ENCODE assay signal across 1 cellular context in genomic region chr17:44095647-44096496, GRCh38.
TF ChIP-seq lines count a peak whose summit lies in the region.

No MANE protein-coding gene starts in this region.

TF ChIP-seq in HepG2, 621 proteins besides CTCF, POLR2A, EP300 and RAD21 (continued from another document and continues in another):
- TF ChIP-seq RERE (CRISPR knock-in tag; IDR thresholded peaks at IDR 0.05; ENCODE audit: low read depth) (no peak), ZNF691 (CRISPR knock-in tag; IDR thresholded peaks at IDR 0.05; ENCODE audit: borderline replicate concordance, low read depth) (peak; percentile 58; the same call in 1 of the 2 replicates), KDM5B (CRISPR knock-in tag; IDR thresholded peaks at IDR 0.05; ENCODE audit: borderline replicate concordance) (peak; percentile 66; the same call in 1 of the 2 replicates), ZNF292 (CRISPR knock-in tag; IDR thresholded peaks at IDR 0.05; ENCODE audit: borderline replicate concordance, low read depth) (peak; percentile 78; the same call in 1 of the 2 replicates), AKNA (CRISPR knock-in tag; IDR thresholded peaks at IDR 0.05; ENCODE audit: borderline replicate concordance) (no peak), TERF1 (CRISPR knock-in tag; IDR thresholded peaks at IDR 0.05) (no peak), HOXA3 (CRISPR knock-in tag; IDR thresholded peaks at IDR 0.05) (peak; percentile 40), ZNF777 (CRISPR knock-in tag; IDR thresholded peaks at IDR 0.05) (no peak), XBP1 (CRISPR knock-in tag; IDR thresholded peaks at IDR 0.05) (no peak), MXD4 (CRISPR knock-in tag; IDR thresholded peaks at IDR 0.05) (peak; percentile 40; the same call in 1 of the 2 replicates), ZIK1 (CRISPR knock-in tag; IDR thresholded peaks at IDR 0.05; ENCODE audit: borderline replicate concordance, low read depth) (no peak), TOE1 (CRISPR knock-in tag; IDR thresholded peaks at IDR 0.05) (no peak), NONO (IDR thresholded peaks at IDR 0.05) (no peak), NONO (CRISPR knock-in tag; conservative IDR thresholded peaks at IDR 0.05) (peak; percentile 48), ZNF552 (CRISPR knock-in tag; IDR thresholded peaks at IDR 0.05; ENCODE audit: borderline replicate concordance) (no peak), CENPX (CRISPR knock-in tag; IDR thresholded peaks at IDR 0.05) (no peak), ELF4 (CRISPR knock-in tag; IDR thresholded peaks at IDR 0.05; ENCODE audit: borderline replicate concordance) (peak; percentile 43; the same call in 1 of the 2 replicates), ISL2 (CRISPR knock-in tag; IDR thresholded peaks at IDR 0.05) (peak; percentile 48; the same call in 1 of the 2 replicates), RXRA (CRISPR knock-in tag; IDR thresholded peaks at IDR 0.05) (peak; percentile 69; the same call in 1 of the 2 replicates), SKIL (CRISPR knock-in tag; IDR thresholded peaks at IDR 0.05; ENCODE audit: borderline replicate concordance) (peak; percentile 46; the same call in 1 of the 2 replicates), TRAFD1 (CRISPR knock-in tag; IDR thresholded peaks at IDR 0.05; ENCODE audit: borderline replicate concordance) (0 out of 2 replicates have a peak, but pooled peaks have one; percentile 44), POGK (CRISPR knock-in tag; conservative IDR thresholded peaks at IDR 0.05) (0 out of 2 replicates have a peak, but pooled peaks have one; percentile 49), ARNT (IDR thresholded peaks at IDR 0.05) (no peak), ARID5B (CRISPR knock-in tag; IDR thresholded peaks at IDR 0.05) (no peak; the same call in 1 of the 2 replicates), RNF219 (CRISPR knock-in tag; IDR thresholded peaks at IDR 0.05) (no peak), ZNF589 (CRISPR knock-in tag; conservative IDR thresholded peaks at IDR 0.05) (no peak), CHCHD3 (CRISPR knock-in tag; IDR thresholded peaks at IDR 0.05) (no peak), ZNF382 (CRISPR knock-in tag; IDR thresholded peaks at IDR 0.05; ENCODE audit: borderline replicate concordance) (no peak), ZNF761 (CRISPR knock-in tag; conservative IDR thresholded peaks at IDR 0.05) (0 out of 2 replicates have a peak, but pooled peaks have one; percentile 43)
